8 cellular contexts compared by ENCODE assay signal in the genomic region with DNA sequence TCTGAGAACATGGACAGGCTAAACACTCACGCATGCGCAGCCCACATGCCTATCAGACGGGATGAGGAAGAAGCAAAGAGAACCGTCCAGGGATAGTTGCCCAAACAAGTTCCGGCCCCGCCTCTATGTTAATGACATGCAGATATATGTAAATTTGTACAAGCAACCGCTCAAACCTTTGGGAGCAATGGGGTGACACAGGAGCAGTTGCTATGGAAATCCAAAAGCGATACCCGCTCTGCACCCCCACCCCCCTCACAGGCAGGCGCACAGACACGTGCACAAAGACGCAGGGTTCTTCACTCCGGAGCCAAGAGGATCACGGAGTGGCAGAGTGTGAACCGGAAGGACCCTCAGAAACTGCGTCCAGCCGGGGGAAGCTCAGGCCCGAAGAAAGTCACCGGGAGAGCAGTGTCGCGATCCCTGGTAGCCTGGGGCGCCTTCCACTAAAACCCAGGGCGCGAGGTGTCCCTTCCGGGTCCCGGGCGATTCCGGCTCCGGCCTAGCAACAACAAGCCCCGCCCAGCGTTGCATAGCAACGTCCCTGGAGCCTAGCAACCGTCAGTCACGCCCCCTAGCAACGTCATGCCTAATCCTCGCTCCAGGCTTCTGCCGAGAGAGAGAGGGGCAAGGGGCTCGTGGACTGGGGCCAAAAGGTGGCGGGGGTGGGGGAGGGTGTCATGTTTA. TPM values are rescaled to one million over a fixed set of nuclear protein-coding genes. Genes with fewer than 3 reads are reported as not detected.
A peak's percentile ranks its signal among the peaks of the same experiment; 100 is the strongest.
DNase-seq lines count a peak whose midpoint lies in the region; ATAC-seq and TF ChIP-seq lines count a peak whose summit lies in the region.

No MANE protein-coding gene starts in this region.

- no peak overlapping the region for H3K9ac ChIP-seq in neural progenitor cell

- H3K27ac Mint-ChIP-seq in IgD-negative memory B cell, result peak overlapping the region; percentile 98
- H3K27ac Mint-ChIP-seq in neural progenitor cell, result peak overlapping the region; percentile 62

- H3K36me3 ChIP-seq in neural progenitor cell (no peaks in the 10 kb centered on the region), stomach (no peaks in the 10 kb centered on the region)

- peak overlapping the region; percentile 92 to 99 (median 96) for H3K4me3 Mint-ChIP-seq in IgD-negative memory B cell
- H3K4me3 Mint-ChIP-seq in neural progenitor cell, result peak overlapping the region; percentile 88

- no peak for TF ChIP-seq EP300 in stomach (IDR thresholded peaks at IDR 0.05)

- H3K27me3 Mint-ChIP-seq in IgD-negative memory B cell (peaks cover 6% of the 10 kb centered on the region), neural progenitor cell (ENCODE audit: insufficient read depth, low read depth) (peaks cover 9% of the 10 kb centered on the region)

- 2 to 5% (median 4%) methylated on average over 34 to 39 of the region's 39 CpGs for WGBS in stomach, 5 donors

- H3K79me2 ChIP-seq in neural progenitor cell (ENCODE audit: low read depth), result no peaks in the 10 kb centered on the region

- H3K36me3 Mint-ChIP-seq in IgD-negative memory B cell, result peaks cover 2% of the 10 kb centered on the region
- H3K36me3 Mint-ChIP-seq in neural progenitor cell, result no peaks in the 10 kb centered on the region

- peaks cover 4% of the 10 kb centered on the region for H3K4me1 ChIP-seq in foreskin keratinocyte
- peaks cover 7% of the 10 kb centered on the region for H3K4me1 ChIP-seq in neural progenitor cell
- peaks cover 4 to 20% (median 14%) of the 10 kb centered on the region in 4 donors for H3K4me1 ChIP-seq in stomach

- H3K9me3 ChIP-seq in neural progenitor cell (ENCODE audit: low read depth), result no peaks in the 10 kb centered on the region
- H3K9me3 ChIP-seq in stomach, result no peaks in the 10 kb centered on the region

- peak overlapping the region; percentile 89 for H2AFZ ChIP-seq in neural progenitor cell (replicated peaks)

- H3F3A ChIP-seq in neural progenitor cell (ENCODE audit: low read depth), result peaks cover 24% of the 10 kb centered on the region

- no peaks in the 10 kb centered on the region for H3K27me3 ChIP-seq in foreskin keratinocyte
- no peaks in the 10 kb centered on the region for H3K27me3 ChIP-seq in neural progenitor cell
- H3K27me3 ChIP-seq in stomach, result no peaks in the 10 kb centered on the region

- H4K20me1 ChIP-seq in neural progenitor cell (ENCODE audit: low read depth), result no peaks in the 10 kb centered on the region

- peak overlapping the region; percentile 91 for H3K4me2 ChIP-seq in neural progenitor cell

- no peak for TF ChIP-seq POLR2A in stomach (IDR thresholded peaks at IDR 0.05)

- ATAC-seq in GM21515 (IDR thresholded peaks at IDR 0.05; ENCODE audit: unreplicated experiment), result peak; percentile 67
- peak; percentile 79 for ATAC-seq in foreskin keratinocyte

- peak overlapping the region; percentile 63 for H3K4me3 ChIP-seq in neural progenitor cell
- H3K4me3 ChIP-seq in stomach, result peak overlapping the region; percentile 58 to 74 (median 66)

- TF ChIP-seq CTCF in foreskin keratinocyte (conservative IDR thresholded peaks at IDR 0.05), result no peak
- no peak for TF ChIP-seq CTCF in neural progenitor cell (IDR thresholded peaks at IDR 0.05)
- no peak for TF ChIP-seq CTCF in stomach (IDR thresholded peaks at IDR 0.05)

- no peaks in the 10 kb centered on the region for H3K9me3 Mint-ChIP-seq in IgD-negative memory B cell
- no peaks in the 10 kb centered on the region for H3K9me3 Mint-ChIP-seq in neural progenitor cell

- intact Hi-C loops in stomach (cut with DNase I; ENCODE audit: low total_unique reads), result no loop called here

- DNase-seq in D341Med (ENCODE audit: low spot score), result peak; percentile 93
- peak; percentile 71 for DNase-seq in SIG-M5 (lab: John Stamatoyannopoulos, UW)
- peak; percentile 83 for DNase-seq in activated gamma-delta T cell treated with Interleukin-2 at 50 U/mL for 16 hours
- DNase-seq in foreskin keratinocyte, result peak; percentile 69 to 86
- peak; percentile 97 for DNase-seq in neural progenitor cell (ENCODE audit: low spot score)
- DNase-seq in stomach, result peak; percentile 97

- H3K27ac ChIP-seq in foreskin keratinocyte, result peak overlapping the region; percentile 90
- H3K27ac ChIP-seq in neural progenitor cell, result no peak overlapping the region
- H3K27ac ChIP-seq in stomach, result peak overlapping the region; percentile 85 to 90 (median 85)

- H3K4me1 Mint-ChIP-seq in IgD-negative memory B cell (peaks cover 21 to 37% (median 25%) of the 10 kb centered on the region in 3 donors), neural progenitor cell (peaks cover 49% of the 10 kb centered on the region)

RNA-seq across cellular contexts. Expression of a gene that starts 24.1 kb away (rescaled TPM):
- polyA plus RNA-seq in IgD-negative memory B cell (0.97 TPM), foreskin keratinocyte (2.4 and 2.7 TPM in 2 replicates), stomach (1 to 10 TPM in 2 of 3 donors, under 1 TPM in 1; 0.61 to 1.9 (median 1.5) TPM)
- total RNA-seq in foreskin keratinocyte (2.5 and 2.8 TPM in 2 replicates), neural progenitor cell (ENCODE audit: low replicate concordance) (7.1 and 21.2 TPM in 2 replicates), stomach (1 to 10 TPM in 4 of 5 donors, not detected in 1; 1.3 to 4.9 (median 2.8) TPM)

RNA-seq across cellular contexts. Expression of a gene that starts 27.5 kb away (rescaled TPM):
- not detected for polyA plus RNA-seq in IgD-negative memory B cell
- total RNA-seq in foreskin keratinocyte, result 3.2 and 4.8 TPM in 2 replicates
- polyA plus RNA-seq in foreskin keratinocyte, result 2.8 and 4.0 TPM in 2 replicates
- total RNA-seq in neural progenitor cell (ENCODE audit: low replicate concordance), result 1.4 and 3.1 TPM in 2 replicates
- 10 to 100 TPM in 1 of 5 donors, 1 to 10 TPM in 2, under 1 TPM in 1, not detected in 1; 0.55 to 11.1 (median 5.1) TPM for total RNA-seq in stomach
- 1 to 10 TPM in 2 of 3 donors, under 1 TPM in 1; 0.95 to 5.6 (median 3.1) TPM for polyA plus RNA-seq in stomach
